21 cellular contexts compared by ENCODE assay signal in the genomic region with DNA sequence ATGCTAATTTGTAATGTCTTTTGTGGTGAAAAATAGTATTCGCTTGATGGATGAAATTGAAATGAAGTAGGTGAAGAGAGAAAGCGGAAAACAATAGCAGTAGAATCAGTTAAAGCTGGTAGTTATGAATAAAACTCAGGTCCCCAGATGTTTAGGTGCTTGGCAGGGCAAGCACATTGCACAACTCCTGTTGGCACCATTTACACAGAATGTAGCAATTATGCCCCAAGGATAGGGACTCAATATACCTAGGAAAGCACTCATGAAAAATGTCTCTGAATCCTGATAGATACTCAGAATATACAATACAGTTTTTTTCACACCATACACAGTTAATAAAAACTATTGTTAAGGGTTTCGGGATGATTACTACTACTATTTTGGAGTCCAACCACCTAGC. TPM values are rescaled to one million over a fixed set of nuclear protein-coding genes. Genes with fewer than 3 reads are reported as not detected.
DNase-seq lines count a peak whose midpoint lies in the region; ATAC-seq, FAIRE-seq and TF ChIP-seq lines count a peak whose summit lies in the region.
"Had no signal": no experiment of that assay in that cellular context is flagged by ENCODE, and none has a peak within 500 bp of the region (broad histone marks: within the 10 kb centered on the region; RNA-seq: fewer than 3 reads in every experiment).

No MANE protein-coding gene starts in this region.

- H3K27me3 ChIP-seq in GM23248 (replicated peaks; ENCODE audit: insufficient read depth) (no peaks in the 10 kb centered on the region), astrocyte (ENCODE audit: insufficient read depth, low read length) (no peaks in the 10 kb centered on the region)

- H3K4me2 ChIP-seq in GM23248 (ENCODE audit: unreplicated experiment) (no peak overlapping the region), astrocyte (ENCODE audit: low read length) (no peak overlapping the region)

- FAIRE-seq in astrocyte (lab: Jason Lieb, UNC) = peak; percentile 9
- FAIRE-seq: A204.1, D721Med, G401.6, GM12891, GM19239 had no signal

- no peak for TF ChIP-seq CTCF in astrocyte (IDR thresholded peaks at IDR 0.05; ENCODE audit: insufficient read depth, low read depth, low read length)
- no peak for TF ChIP-seq CTCF in epithelial cell of esophagus (IDR thresholded peaks at IDR 0.05; ENCODE audit: insufficient read depth, low read depth, low read length, missing control alignments)

- ATAC-seq in HG03432 (IDR thresholded peaks at IDR 0.05; ENCODE audit: unreplicated experiment) = no peak

- WGBS in GM23248 (ENCODE audit: low coverage in 1 of 2, low lambda C conversion rate in 2 of 2, missing lambda C conversion rate in 2 of 2), 2 experiments = 91 to 94% methylated on average over 3 of the region's 3 CpGs

- no peak overlapping the region for H3K27ac Mint-ChIP-seq in astrocyte (ENCODE audit: unreplicated experiment)
- H3K27ac Mint-ChIP-seq: CD4-positive, alpha-beta T cell; IgD-negative memory B cell had no signal

- no peak overlapping the region for H3K4me3 ChIP-seq in GM23248
- H3K4me3 ChIP-seq in astrocyte (ENCODE audit: insufficient read depth, low read depth, low read length) = no peak overlapping the region
- no peak overlapping the region for H3K4me3 ChIP-seq in epithelial cell of esophagus (ENCODE audit: low read length)
- H3K4me3 ChIP-seq: HAP-1 had no signal

- peaks cover 7% of the 10 kb centered on the region for H3K4me1 Mint-ChIP-seq in astrocyte (ENCODE audit: low read depth, unreplicated experiment)
- H3K4me1 Mint-ChIP-seq: IgD-negative memory B cell had no signal

- H2AFZ ChIP-seq in GM23248 (no peak overlapping the region), astrocyte (ENCODE audit: low read depth, low read length) (no peak overlapping the region)

- H3K27ac ChIP-seq in GM23248 (no peak overlapping the region), astrocyte (ENCODE audit: low read depth, low read length) (no peak overlapping the region)
- H3K27ac ChIP-seq: C4-2B, HL-60 had no signal

- no peaks in the 10 kb centered on the region for H3K9me3 Mint-ChIP-seq in astrocyte (ENCODE audit: unreplicated experiment)
- H3K9me3 Mint-ChIP-seq: CD4-positive, alpha-beta T cell had no signal

- H3K27me3 Mint-ChIP-seq in astrocyte (ENCODE audit: low read depth, unreplicated experiment) = no peaks in the 10 kb centered on the region
- H3K27me3 Mint-ChIP-seq: CD4-positive, alpha-beta T cell; IgD-negative memory B cell had no signal

- no peaks in the 10 kb centered on the region for H3K9me2 ChIP-seq in GM23248 (ENCODE audit: insufficient read depth)

- 0 out of 2 replicates have a peak, but pooled peaks cover 7% of the 10 kb centered on the region for H3K4me1 ChIP-seq in GM23248 (ENCODE audit: insufficient read depth)
- H3K4me1 ChIP-seq in astrocyte (ENCODE audit: insufficient read depth, low read length) = no peaks in the 10 kb centered on the region
- H3K4me1 ChIP-seq: Caco-2, HAP-1 had no signal

- DNase-seq in GM23248 = peak; percentile 5
- DNase-seq in astrocyte (ENCODE audit: low read depth) = no peak
- DNase-seq in epithelial cell of esophagus (ENCODE audit: low read depth) = peak; percentile 71
- DNase-seq in renal cortical epithelial cell (ENCODE audit: low read depth) = peak; percentile 40
- no peak for DNase-seq in T-helper 2 cell
- DNase-seq in amygdala (lab: John Stamatoyannopoulos, UW) = no peak
- DNase-seq: ACHN; AML-193; Caco-2; CD4-positive, alpha-beta T cell had no signal

- no peaks in the 10 kb centered on the region for H3K36me3 ChIP-seq in GM23248 (ENCODE audit: low read depth)
- no peaks in the 10 kb centered on the region for H3K36me3 ChIP-seq in astrocyte (ENCODE audit: insufficient read depth, low read length)
- H3K36me3 ChIP-seq: HAP-1 had no signal

- in situ Hi-C loops in GM23248 (cut with MboI) = no loop called here

- H4K20me1 ChIP-seq in GM23248 (ENCODE audit: insufficient read depth) (no peaks in the 10 kb centered on the region), astrocyte (ENCODE audit: insufficient read depth, low read length) (no peaks in the 10 kb centered on the region)

- no peaks in the 10 kb centered on the region for H3F3A ChIP-seq in GM23248 (ENCODE audit: insufficient read depth)

- no peaks in the 10 kb centered on the region for H3K36me3 Mint-ChIP-seq in astrocyte (ENCODE audit: low read depth, unreplicated experiment)
- H3K36me3 Mint-ChIP-seq: IgD-negative memory B cell had no signal

- H3K79me2 ChIP-seq in GM23248 (ENCODE audit: insufficient read depth) (no peaks in the 10 kb centered on the region), astrocyte (ENCODE audit: insufficient read depth, low read length) (no peaks in the 10 kb centered on the region)

- H3K9ac ChIP-seq in GM23248 = no peak overlapping the region
- H3K9ac ChIP-seq in astrocyte (ENCODE audit: low read length) = no peak overlapping the region

- H3K9me3 ChIP-seq in GM23248 (ENCODE audit: low read depth) = no peaks in the 10 kb centered on the region
- H3K9me3 ChIP-seq in astrocyte (ENCODE audit: insufficient read depth, low read depth, low read length) = no peaks in the 10 kb centered on the region
- H3K9me3 ChIP-seq: Caco-2, HAP-1 had no signal

- H3K4me3 Mint-ChIP-seq in astrocyte (ENCODE audit: unreplicated experiment) = no peak overlapping the region
- H3K4me3 Mint-ChIP-seq: CD4-positive, alpha-beta T cell; IgD-negative memory B cell had no signal

RNA-seq across cellular contexts. Expression of gene GRIA3, which starts 26.5 kb away (rescaled TPM):
- 36.0 TPM in 2 replicates for total RNA-seq in GM23248 (2014; rRNA removed; shearing (Covaris generic))
- 46.0 and 52.4 TPM in 2 replicates for polyA plus RNA-seq in GM23248 (2016; fragmentation: Nextera tagmentation; extraction: Ambion mirVana)
- total RNA-seq in astrocyte = 18.6 and 27.8 TPM in 2 replicates
- total RNA-seq in renal cortical epithelial cell = under 0.01 and 3.5 TPM in 2 replicates
- total RNA-seq: Caco-2; CD4-positive, alpha-beta T cell; HT1080 had no signal
- polyA plus RNA-seq: IgD-negative memory B cell had no signal

Comparison
In these comparisons a context has a peak if more than half of its experiments do, and no peak if none do; other contexts are left out.
1. DNase-seq: peak in GM23248 (single experiment), epithelial cell of esophagus (single experiment) and renal cortical epithelial cell (single experiment); none in astrocyte (single experiment), T-helper 2 cell (0 of 5) and amygdala (0 of 56).